8 cellular contexts compared by ENCODE assay signal in genomic region chr1:225923692-225924555, GRCh38. TPM values are rescaled to one million over a fixed set of nuclear protein-coding genes. Genes with fewer than 3 reads are reported as not detected.
A peak's percentile ranks its signal among the peaks of the same experiment; 100 is the strongest.
DNase-seq lines count a peak whose midpoint lies in the region; ATAC-seq and TF ChIP-seq lines count a peak whose summit lies in the region.

TSS of gene PYCR2 (minus strand) at chr1:225924250. CDS start at chr1:225924110, 140 bp downstream.

- TF ChIP-seq CTCF in GM13977 (IDR thresholded peaks at IDR 0.05; ENCODE audit: extremely low read depth, insufficient read depth, missing control alignments): no peak
- peak in 2 of 4 experiments; percentile 27 to 31 for TF ChIP-seq CTCF in uterus (IDR thresholded peaks at IDR 0.05)

- peaks cover 20% of the 10 kb centered on the region for H3K36me3 Mint-ChIP-seq in T-helper 1 cell treated with Interleukin-12 subunit alpha and Interleukin-12 subunit beta and Interleukin-4 antibody, amounts not matched to agents 30 μg/mL and 1 μg/mL, for 36 hours (ENCODE audit: low read depth)

- H3K27ac ChIP-seq in uterus: peak within 1 kb of the TSS; percentile 72 to 95

- intact Hi-C loops in left ventricle myocardium superior (cut with micrococcal nuclease): no loop called here
- intact Hi-C loops in uterus (cut with DNase I; ENCODE audit: low total_unique reads): no loop called here

- H3K27me3 Mint-ChIP-seq in T-helper 1 cell treated with Interleukin-12 subunit alpha and Interleukin-12 subunit beta and Interleukin-4 antibody, amounts not matched to agents 30 μg/mL and 1 μg/mL, for 36 hours (ENCODE audit: low read depth): no peaks in the 10 kb centered on the region

- peak; percentile 98 for ATAC-seq in HG02884 (IDR thresholded peaks at IDR 0.05; ENCODE audit: unreplicated experiment)
- ATAC-seq in left ventricle myocardium superior: peak; percentile 99

- H3K27ac Mint-ChIP-seq in T-helper 1 cell treated with Interleukin-12 subunit alpha and Interleukin-12 subunit beta and Interleukin-4 antibody, amounts not matched to agents 30 μg/mL and 1 μg/mL, for 36 hours: peak within 1 kb of the TSS; percentile 92

- H3K9me3 ChIP-seq in uterus: no peaks in the 10 kb centered on the region

- H3K4me3 Mint-ChIP-seq in T-helper 1 cell treated with Interleukin-12 subunit alpha and Interleukin-12 subunit beta and Interleukin-4 antibody, amounts not matched to agents 30 μg/mL and 1 μg/mL, for 36 hours: peak within 1 kb of the TSS; percentile 92

- TF ChIP-seq POLR2A in uterus (IDR thresholded peaks at IDR 0.05): peak; percentile 91 to 96

- DNase-seq in GM13977 (ENCODE audit: low spot score) (peak; percentile 100), NCI-H1694 (lab: John Stamatoyannopoulos, UW) (peak; percentile 93), amniotic stem cell (lab: John Stamatoyannopoulos, UW) (peak; percentile 83), left ventricle myocardium superior (peak; percentile 98), pulmonary artery endothelial cell (ENCODE audit: low read depth, low spot score) (peak; percentile 85), uterus (peak; percentile 95 to 97)

- in situ Hi-C loops in GM13977 (cut with MboI; ENCODE audit: low pct_unique_long_range_greater_than_20kb, low sequenced_read_pairs, unreplicated experiment): no loop called here

- H3K36me3 ChIP-seq in uterus: no peaks in the 10 kb centered on the region

- peaks cover 41% of the 10 kb centered on the region for H3K4me1 Mint-ChIP-seq in T-helper 1 cell treated with Interleukin-12 subunit alpha and Interleukin-12 subunit beta and Interleukin-4 antibody, amounts not matched to agents 30 μg/mL and 1 μg/mL, for 36 hours (ENCODE audit: low read depth)

- no peaks in the 10 kb centered on the region for H3K4me1 ChIP-seq in uterus

- no peaks in the 10 kb centered on the region for H3K9me3 Mint-ChIP-seq in T-helper 1 cell treated with Interleukin-12 subunit alpha and Interleukin-12 subunit beta and Interleukin-4 antibody, amounts not matched to agents 30 μg/mL and 1 μg/mL, for 36 hours

- H3K27me3 ChIP-seq in uterus: no peaks in the 10 kb centered on the region

- H3K4me3 ChIP-seq in uterus: peak within 1 kb of the TSS; percentile 59 to 88

RNA-seq across cellular contexts. Expression of gene PYCR2, which starts in this region (rescaled TPM):
- total RNA-seq in left ventricle myocardium superior: 62.3 TPM
- 48.0 TPM in 2 replicates for total RNA-seq in pulmonary artery endothelial cell
- total RNA-seq in uterus: 10 to 100 TPM; 19.5 to 66.4 (median 38.8) TPM

Comparison
In these comparisons a context has a peak if more than half of its experiments do, and no peak if none do; other contexts are left out.
1. Peak in every context shown above with its lines: DNase-seq, ATAC-seq, H3K4me3 ChIP-seq and H3K27ac ChIP-seq.